Comparison of ENCODE assay signal across 10 cellular contexts in genomic region chr4:168815373-168816345, GRCh38.
A peak's percentile ranks its signal among the peaks of the same experiment; 100 is the strongest.
DNase-seq lines count a peak whose midpoint lies in the region; ATAC-seq and TF ChIP-seq lines count a peak whose summit lies in the region.
"Had no signal": no experiment of that assay in that cellular context is flagged by ENCODE, and none has a peak within 500 bp of the region (broad histone marks: within the 10 kb centered on the region; RNA-seq: fewer than 3 reads in every experiment).

No MANE protein-coding gene starts in this region.

- no peak overlapping the region for H3K14ac ChIP-seq in neuronal stem cell (ENCODE audit: low read length)

- 59 to 61% (median 61%) methylated on average over 14 of the region's 14 CpGs for WGBS in heart left ventricle, 4 donors
- no CpG with 5 or more reads among the region's 14 CpGs for WGBS in neuronal stem cell (ENCODE audit: extremely low coverage in 2 of 2, insufficient read length in 2 of 2, insufficient replicate concordance in 1 of 2), 2 donors
- 34 to 45% methylated on average over 14 of the region's 14 CpGs for WGBS in aorta, 2 donors

- no peak overlapping the region for H4K8ac ChIP-seq in neuronal stem cell (ENCODE audit: low read depth, low read length)

- H3K4me3 Mint-ChIP-seq in activated T-cell treated with anti-CD3 and anti-CD28 coated beads, Interleukin-2, amount 50 U/mL, for 72 hours: no peak overlapping the region
- H3K4me3 Mint-ChIP-seq in natural killer cell: no peak overlapping the region
- H3K4me3 Mint-ChIP-seq: activated T-cell treated with anti-CD3 and anti-CD28 coated beads, Interleukin-2, amount 50 U/mL, for 4 hours had no signal

- H3K79me2 ChIP-seq in MM.1S (ENCODE audit: low read length): no peaks in the 10 kb centered on the region

- H3K4me3 ChIP-seq in heart left ventricle (no peak overlapping the region), fibroblast of pulmonary artery (replicated peaks; ENCODE audit: low read depth, low read length) (no peak overlapping the region), neuronal stem cell (ENCODE audit: low read length in 2 of 2) (no peak overlapping the region), aorta (ENCODE audit: low read length in 2 of 2) (no peak overlapping the region), MM.1S (ENCODE audit: low read length) (no peak overlapping the region)

- H2BK120ac ChIP-seq in neuronal stem cell (ENCODE audit: low read depth, low read length): no peak overlapping the region

- H3F3A ChIP-seq in MM.1S (ENCODE audit: insufficient read depth, low read length): no peaks in the 10 kb centered on the region

- H3K4ac ChIP-seq in neuronal stem cell (ENCODE audit: low read length): no peak overlapping the region

- no peaks in the 10 kb centered on the region for H3K27me3 ChIP-seq in heart left ventricle
- H3K27me3 ChIP-seq in neuronal stem cell (ENCODE audit: control insufficient read depth in 3 of 3, insufficient read depth in 3 of 3, low read depth in 1 of 3, low read length in 3 of 3): no peaks in the 10 kb centered on the region
- no peaks in the 10 kb centered on the region for H3K27me3 ChIP-seq in aorta (ENCODE audit: control insufficient read depth in 1 of 2, insufficient read depth in 2 of 2, low read length in 1 of 2)
- H3K27me3 ChIP-seq in MM.1S (replicated peaks; ENCODE audit: insufficient read depth, low read length): no peaks in the 10 kb centered on the region

- peak overlapping the region; percentile 22 to 89 (median 82) for H3K27ac ChIP-seq in heart left ventricle
- peak overlapping the region; percentile 76 for H3K27ac ChIP-seq in neuronal stem cell (replicated peaks; ENCODE audit: low read length)
- H3K27ac ChIP-seq in aorta (ENCODE audit: low read depth in 1 of 2, low read length in 2 of 2): peak overlapping the region; percentile 76 to 88
- H3K27ac ChIP-seq in MM.1S (ENCODE audit: low read length): no peak overlapping the region

- no peak overlapping the region for H2BK5ac ChIP-seq in neuronal stem cell (ENCODE audit: low read length)

- TF ChIP-seq CTCF in heart left ventricle (IDR thresholded peaks at IDR 0.05): no peak
- no peak for TF ChIP-seq CTCF in fibroblast of pulmonary artery (IDR thresholded peaks at IDR 0.05; ENCODE audit: low read length, missing control alignments)
- no peak for TF ChIP-seq CTCF in natural killer cell (IDR thresholded peaks at IDR 0.05)
- no peak for TF ChIP-seq CTCF in MM.1S (IDR thresholded peaks at IDR 0.05; ENCODE audit: low read length)

- H2BK12ac ChIP-seq in neuronal stem cell (ENCODE audit: low read length): no peak overlapping the region

- no peaks in the 10 kb centered on the region for H3K36me3 ChIP-seq in heart left ventricle
- H3K36me3 ChIP-seq in neuronal stem cell (replicated peaks in 1 of 2; ENCODE audit: control insufficient read depth in 2 of 2, insufficient read depth in 2 of 2, low read length in 2 of 2): no peaks in the 10 kb centered on the region
- H3K36me3 ChIP-seq in aorta (ENCODE audit: control insufficient read depth in 1 of 2, insufficient read depth in 2 of 2, low read length in 1 of 2): no peaks in the 10 kb centered on the region
- no peaks in the 10 kb centered on the region for H3K36me3 ChIP-seq in MM.1S (replicated peaks; ENCODE audit: insufficient read depth, low read length)

- H3K9me3 Mint-ChIP-seq in activated T-cell treated with anti-CD3 and anti-CD28 coated beads, Interleukin-2, amount 50 U/mL, for 72 hours: no peaks in the 10 kb centered on the region
- no peaks in the 10 kb centered on the region for H3K9me3 Mint-ChIP-seq in natural killer cell
- H3K9me3 Mint-ChIP-seq: activated T-cell treated with anti-CD3 and anti-CD28 coated beads, Interleukin-2, amount 50 U/mL, for 4 hours; stimulated activated naive B cell treated with anti-CD40 and anti-IgM and Interleukin-4, amounts not matched to agents 10 μg/mL and 1 μg/mL and 100 μg/mL, for 72 hours had no signal

- H3K9ac ChIP-seq in neuronal stem cell (ENCODE audit: low read depth, low read length, poor library complexity): no peak overlapping the region
- H3K9ac ChIP-seq in MM.1S (ENCODE audit: low read length): no peak overlapping the region

- no peaks in the 10 kb centered on the region for H3K79me1 ChIP-seq in neuronal stem cell (ENCODE audit: low read depth, low read length)

- no peak overlapping the region for H3K23ac ChIP-seq in neuronal stem cell (ENCODE audit: low read depth, low read length, poor library complexity)

- H2BK15ac ChIP-seq in neuronal stem cell (ENCODE audit: low read length): no peak overlapping the region

- H3K18ac ChIP-seq in neuronal stem cell (ENCODE audit: low read length): no peak overlapping the region

- H2AFZ ChIP-seq in neuronal stem cell (ENCODE audit: low read length): peak overlapping the region; percentile 54
- H2AFZ ChIP-seq in MM.1S (ENCODE audit: low read length): no peak overlapping the region

- H3K27me3 Mint-ChIP-seq in activated T-cell treated with anti-CD3 and anti-CD28 coated beads, Interleukin-2, amount 50 U/mL, for 72 hours (ENCODE audit: low read depth): peaks cover 65% of the 10 kb centered on the region
- H3K27me3 Mint-ChIP-seq in natural killer cell (ENCODE audit: low read depth in 2 of 2): peaks cover 12 to 43% of the 10 kb centered on the region in 2 donors

- no peak overlapping the region for H2AK5ac ChIP-seq in neuronal stem cell (ENCODE audit: low read depth, low read length)

- peaks cover 13% of the 10 kb centered on the region for H3K4me1 Mint-ChIP-seq in activated T-cell treated with anti-CD3 and anti-CD28 coated beads, Interleukin-2, amount 50 U/mL, for 72 hours (ENCODE audit: low read depth)
- H3K4me1 Mint-ChIP-seq in natural killer cell: peaks cover 15 to 16% of the 10 kb centered on the region in 2 donors

- no peaks in the 10 kb centered on the region for H3K36me3 Mint-ChIP-seq in activated T-cell treated with anti-CD3 and anti-CD28 coated beads, Interleukin-2, amount 50 U/mL, for 72 hours (ENCODE audit: insufficient read depth in 2 of 2)
- H3K36me3 Mint-ChIP-seq in natural killer cell: no peaks in the 10 kb centered on the region
- H3K36me3 Mint-ChIP-seq: stimulated activated naive B cell treated with anti-CD40 and anti-IgM and Interleukin-4, amounts not matched to agents 10 μg/mL and 1 μg/mL and 100 μg/mL, for 72 hours had no signal

- intact Hi-C loops in heart left ventricle (cut with DNase I): loop anchor here in 2 of 10 donors (2.0 kb wide), 3 partner anchors 15 to 19 kb away; no protein-coding TSS in a partner anchor
- intact Hi-C loops in cardiac septum (cut with DNase I): loop anchor here (1.0 to 10.0 kb wide), 3 partner anchors 17 to 231 kb away; no protein-coding TSS in a partner anchor
- intact Hi-C loops in aorta (cut with DNase I): loop anchor here (2.0 to 10.0 kb wide), 3 partner anchors 15 to 181 kb away; no protein-coding TSS in a partner anchor
- intact Hi-C loops in natural killer cell (cut with micrococcal nuclease): loop anchor here (10.0 kb wide), 1 partner anchor 101 kb away; no protein-coding TSS in a partner anchor

- H3K4me2 ChIP-seq in neuronal stem cell (ENCODE audit: insufficient read depth, low read length, poor library complexity, severe bottlenecking): no peak overlapping the region
- no peak overlapping the region for H3K4me2 ChIP-seq in MM.1S (ENCODE audit: low read depth, low read length)

- no peak overlapping the region for H3K27ac Mint-ChIP-seq in activated T-cell treated with anti-CD3 and anti-CD28 coated beads, Interleukin-2, amount 50 U/mL, for 72 hours
- no peak overlapping the region for H3K27ac Mint-ChIP-seq in natural killer cell
- H3K27ac Mint-ChIP-seq: stimulated activated naive B cell treated with anti-CD40 and anti-IgM and Interleukin-4, amounts not matched to agents 10 μg/mL and 1 μg/mL and 100 μg/mL, for 72 hours had no signal

- no peaks in the 10 kb centered on the region for H3K9me2 ChIP-seq in MM.1S (replicated peaks; ENCODE audit: insufficient read depth, low read length)

- no peak overlapping the region for H4K91ac ChIP-seq in neuronal stem cell (ENCODE audit: low read depth, low read length, poor library complexity)

- H3K9me3 ChIP-seq in heart left ventricle (no peaks in the 10 kb centered on the region), neuronal stem cell (replicated peaks in 1 of 2; ENCODE audit: control insufficient read depth in 2 of 2, insufficient read depth in 1 of 2, low read depth in 1 of 2, low read length in 2 of 2) (no peaks in the 10 kb centered on the region), aorta (ENCODE audit: control insufficient read depth, low read length) (no peaks in the 10 kb centered on the region), MM.1S (replicated peaks; ENCODE audit: insufficient read depth, low read length) (no peaks in the 10 kb centered on the region)

- peaks cover 0 to 53% (median 27%) of the 10 kb centered on the region in 12 donors for H3K4me1 ChIP-seq in heart left ventricle
- peaks cover 22 to 37% of the 10 kb centered on the region in 2 donors for H3K4me1 ChIP-seq in neuronal stem cell (ENCODE audit: control insufficient read depth in 2 of 2, insufficient read depth in 1 of 2, low read depth in 1 of 2, low read length in 2 of 2)
- peaks cover 0 to 3% of the 10 kb centered on the region in 2 donors for H3K4me1 ChIP-seq in aorta (ENCODE audit: control insufficient read depth in 1 of 2, insufficient read depth in 2 of 2, low read length in 2 of 2)
- H3K4me1 ChIP-seq in MM.1S (ENCODE audit: low read length): no peaks in the 10 kb centered on the region

- no peak for TF ChIP-seq POLR2A in heart left ventricle (IDR thresholded peaks at IDR 0.05)

- ATAC-seq in heart left ventricle: peak in 1 of 4 donors; percentile 34
- peak; percentile 48 for ATAC-seq in aorta (ENCODE audit: low FRiP score)
- no peak for ATAC-seq in activated T-cell treated with anti-CD3 and anti-CD28 coated beads, Interleukin-2, amount 50 U/mL, for 72 hours (replicated peaks in 1 of 2)
- ATAC-seq in natural killer cell: no peak

- DNase-seq in heart left ventricle (no peak), cardiac septum (ENCODE audit: low spot score) (no peak), fibroblast of pulmonary artery (ENCODE audit: low read depth) (peak; percentile 56), neuronal stem cell (ENCODE audit: low spot score) (peak; percentile 73), aorta (no peak), natural killer cell (no peak), MM.1S (no peak)
- no peak for DNase-seq in activated T-cell treated with anti-CD3 and anti-CD28 coated beads, Interleukin-2, amount 50 U/mL, for 72 hours
- DNase-seq: activated T-cell treated with anti-CD3 and anti-CD28 coated beads, Interleukin-2, amount 50 U/mL, for 4 hours; stimulated activated naive B cell treated with anti-CD40 and anti-IgM and Interleukin-4, amounts not matched to agents 10 μg/mL and 1 μg/mL and 100 μg/mL, for 72 hours had no signal

- H4K20me1 ChIP-seq in MM.1S (ENCODE audit: insufficient read depth, low read length): no peaks in the 10 kb centered on the region

Comparison
In these comparisons a context has a peak if more than half of its experiments do, and no peak if none do; other contexts are left out.
1. DNase-seq: peak in fibroblast of pulmonary artery (single experiment) and neuronal stem cell (single experiment); none in heart left ventricle (0 of 5), cardiac septum (single experiment), aorta (0 of 2), activated T-cell treated with anti-CD3 and anti-CD28 coated beads, Interleukin-2, amount 50 U/mL, for 72 hours (0 of 2), natural killer cell (single experiment) and MM.1S (single experiment).